In genomic region chr4:77225022-77225421, GRCh38 we compare ENCODE assay signal across 22 cellular contexts.
DNase-seq lines count a peak whose midpoint lies in the region; ATAC-seq, FAIRE-seq and TF ChIP-seq lines count a peak whose summit lies in the region.
"Had no signal": no experiment of that assay in that cellular context is flagged by ENCODE, and none has a peak within 500 bp of the region (broad histone marks: within the 10 kb centered on the region; RNA-seq: fewer than 3 reads in every experiment).

No MANE protein-coding gene starts in this region.

- no peak overlapping the region for H3K27ac Mint-ChIP-seq in stimulated activated effector memory CD8-positive, alpha-beta T cell treated with anti-CD3 and anti-CD28 coated beads, Interleukin-12 subunit alpha, Interleukin-12 subunit beta, amount 100 ng/mL, for 72 hours
- H3K27ac Mint-ChIP-seq: B cell; CD4-positive, CD25-positive, alpha-beta regulatory T cell; CD8-positive, alpha-beta T cell; GM23338; H9 had no signal

- peak; percentile 28 for FAIRE-seq in bronchial epithelial cell (lab: Jason Lieb, UNC)
- FAIRE-seq: A204.1, G401.6, GM12878, GM19239 had no signal

- no peaks in the 10 kb centered on the region for H3K36me3 Mint-ChIP-seq in stimulated activated effector memory CD8-positive, alpha-beta T cell treated with anti-CD3 and anti-CD28 coated beads, Interleukin-12 subunit alpha, Interleukin-12 subunit beta, amount 100 ng/mL, for 72 hours
- H3K36me3 Mint-ChIP-seq: CD8-positive, alpha-beta T cell had no signal

- TF ChIP-seq CTCF in bronchial epithelial cell (IDR thresholded peaks at IDR 0.05; ENCODE audit: insufficient read depth, low read length, severe bottlenecking) = no peak

- H3K4me3 Mint-ChIP-seq in stimulated activated effector memory CD8-positive, alpha-beta T cell treated with anti-CD3 and anti-CD28 coated beads, Interleukin-12 subunit alpha, Interleukin-12 subunit beta, amount 100 ng/mL, for 72 hours = no peak overlapping the region
- H3K4me3 Mint-ChIP-seq: B cell; CD4-positive, CD25-positive, alpha-beta regulatory T cell; CD8-positive, alpha-beta T cell; GM23338; H9 had no signal

- H3K36me3 ChIP-seq in bronchial epithelial cell (ENCODE audit: control insufficient read depth, insufficient read depth, low read length) = no peaks in the 10 kb centered on the region
- H3K36me3 ChIP-seq: BLaER1 had no signal

- peak; percentile 19 for DNase-seq in NCI-H2171 treated with DMSO at 0.1 percent for 48 hours (lab: John Stamatoyannopoulos, UW)
- DNase-seq in NCI-H2171 (lab: John Stamatoyannopoulos, UW) = no peak
- no peak for DNase-seq in bronchial epithelial cell (ENCODE audit: low read depth)
- peak; percentile 5 for DNase-seq in pons (ENCODE audit: low spot score)
- DNase-seq in stimulated activated effector memory CD8-positive, alpha-beta T cell treated with anti-CD3 and anti-CD28 coated beads, Interleukin-12 subunit alpha, Interleukin-12 subunit beta, amount 100 ng/mL, for 72 hours (ENCODE audit: low spot score in 2 of 2) = no peak
- DNase-seq in activated T-cell treated with anti-CD3 and anti-CD28 coated beads for 4 hours = no peak
- no peak for DNase-seq in NCI-H2107 (lab: John Stamatoyannopoulos, UW)
- DNase-seq: Caco-2; CD4-positive, CD25-positive, alpha-beta regulatory T cell; CD8-positive, alpha-beta T cell; DMS153; DND-41; H9 had no signal

- ATAC-seq in stimulated activated effector memory CD8-positive, alpha-beta T cell treated with anti-CD3 and anti-CD28 coated beads, Interleukin-12 subunit alpha, Interleukin-12 subunit beta, amount 100 ng/mL, for 72 hours = peak; percentile 27
- no peak for ATAC-seq in HG02852 (IDR thresholded peaks at IDR 0.05; ENCODE audit: unreplicated experiment)
- ATAC-seq: CD8-positive, alpha-beta T cell; GM12878; GM23338; HCT116 had no signal

- no peak overlapping the region for H3K4me3 ChIP-seq in bronchial epithelial cell (ENCODE audit: low read depth, low read length)
- H3K4me3 ChIP-seq: BLaER1, GM12878, GM23338 had no signal

- H3K27me3 ChIP-seq in bronchial epithelial cell (ENCODE audit: control insufficient read depth, insufficient read depth, low read length) = peaks cover 1% of the 10 kb centered on the region
- H3K27me3 ChIP-seq: BLaER1 had no signal

- no peaks in the 10 kb centered on the region for H3K4me1 Mint-ChIP-seq in stimulated activated effector memory CD8-positive, alpha-beta T cell treated with anti-CD3 and anti-CD28 coated beads, Interleukin-12 subunit alpha, Interleukin-12 subunit beta, amount 100 ng/mL, for 72 hours
- H3K4me1 Mint-ChIP-seq: B cell; CD4-positive, CD25-positive, alpha-beta regulatory T cell; GM23338 had no signal

- peaks cover 3% of the 10 kb centered on the region for H3K9me3 Mint-ChIP-seq in stimulated activated effector memory CD8-positive, alpha-beta T cell treated with anti-CD3 and anti-CD28 coated beads, Interleukin-12 subunit alpha, Interleukin-12 subunit beta, amount 100 ng/mL, for 72 hours
- H3K9me3 Mint-ChIP-seq: H9 had no signal

Comparison
In these comparisons a context has a peak if more than half of its experiments do, and no peak if none do; other contexts are left out.
1. DNase-seq: peak in NCI-H2171 treated with DMSO at 0.1 percent for 48 hours (single experiment) and pons (single experiment); none in NCI-H2171 (single experiment), bronchial epithelial cell (single experiment), stimulated activated effector memory CD8-positive, alpha-beta T cell treated with anti-CD3 and anti-CD28 coated beads, Interleukin-12 subunit alpha, Interleukin-12 subunit beta, amount 100 ng/mL, for 72 hours (0 of 2), activated T-cell treated with anti-CD3 and anti-CD28 coated beads for 4 hours (single experiment) and NCI-H2107 (single experiment).